In the genomic region with DNA sequence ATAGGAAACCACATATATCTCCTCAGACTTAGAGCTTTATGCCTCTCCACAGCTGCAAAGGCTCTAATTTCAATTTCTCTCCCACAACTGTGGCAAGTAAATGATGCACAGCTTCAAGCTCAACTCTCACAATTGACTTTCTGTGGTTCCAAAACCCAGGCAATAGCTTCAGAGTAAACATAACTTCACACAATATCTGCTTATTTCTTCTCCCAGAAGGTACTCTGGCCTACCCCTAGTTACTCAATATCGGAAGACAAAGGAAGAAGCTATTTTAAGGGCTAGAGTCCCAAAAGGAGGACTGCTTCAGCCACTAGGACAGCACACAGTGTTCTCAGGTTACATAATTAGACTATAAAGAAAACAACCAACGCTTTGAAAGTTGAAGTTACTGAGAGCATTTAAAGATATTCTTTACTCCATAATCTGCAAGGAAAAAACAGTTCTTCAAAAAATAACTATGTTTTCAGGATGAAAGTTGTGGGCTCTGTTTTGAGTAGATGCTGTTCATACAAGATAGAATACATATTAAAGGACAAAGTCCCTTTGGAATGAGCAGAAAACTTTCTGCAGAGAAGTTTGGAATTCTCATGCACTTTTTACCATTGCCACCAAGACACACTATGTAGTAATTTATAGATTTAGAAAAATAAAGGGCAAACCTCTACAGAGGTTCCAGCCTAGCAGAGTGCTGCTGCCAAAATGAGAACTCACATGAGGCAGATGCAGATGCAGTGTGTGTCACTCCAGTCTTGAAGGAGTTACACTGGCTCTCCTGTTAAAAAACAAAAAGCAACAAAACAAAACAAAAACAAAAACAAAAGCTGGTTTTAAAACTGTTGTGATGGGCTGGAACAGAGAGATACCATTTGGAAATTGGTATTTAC, we compare ENCODE assay signal across 8 cellular contexts.
DNase-seq lines count a peak whose midpoint lies in the region; ATAC-seq and TF ChIP-seq lines count a peak whose summit lies in the region.

No MANE protein-coding gene starts in this region.

- peak overlapping the region; percentile 35 to 45 for H3K27ac ChIP-seq in ovary

- DNase-seq in AG09319 (ENCODE audit: extremely low read depth, low read depth) (peak; percentile 22), chondrocyte (ENCODE audit: low spot score) (no peak), ovary (no peak), NCI-H2227 (lab: John Stamatoyannopoulos, UW; ENCODE audit: unreplicated experiment) (no peak), ecto neural progenitor cell (ENCODE audit: low spot score) (no peak)

- H3K9me3 Mint-ChIP-seq in chondrocyte (ENCODE audit: low read depth) = no peaks in the 10 kb centered on the region

- no peak overlapping the region for H3K4me3 ChIP-seq in ovary

- peaks cover 3% of the 10 kb centered on the region for H3K4me1 ChIP-seq in ovary (ENCODE audit: insufficient read depth)

- no peaks in the 10 kb centered on the region for H3K27me3 ChIP-seq in ovary

- ATAC-seq in GM19438 (IDR thresholded peaks at IDR 0.05; ENCODE audit: low read depth, unreplicated experiment) (peak; percentile 83), HG03354 (IDR thresholded peaks at IDR 0.05; ENCODE audit: poor library complexity, severe bottlenecking, unreplicated experiment) (peak; percentile 64), HG03139 (IDR thresholded peaks at IDR 0.05; ENCODE audit: unreplicated experiment) (no peak)

- H3K4me3 Mint-ChIP-seq in chondrocyte (ENCODE audit: unreplicated experiment) = peak overlapping the region; percentile 3

- WGBS in ovary, 3 donors = 3 to 4% (median 3%) methylated on average over 2 of the region's 2 CpGs

- H3K9me3 ChIP-seq in ovary = no peaks in the 10 kb centered on the region

- peaks cover 43% of the 10 kb centered on the region for H3K4me1 Mint-ChIP-seq in chondrocyte (ENCODE audit: low read depth)

- intact Hi-C loops in ovary (cut with DNase I) = no loop called here

- H3K27ac Mint-ChIP-seq in chondrocyte (ENCODE audit: unreplicated experiment) = peak overlapping the region; percentile 84

- H3K27me3 Mint-ChIP-seq in chondrocyte (ENCODE audit: low read depth) = no peaks in the 10 kb centered on the region

- no peak for TF ChIP-seq EP300 in ovary (IDR thresholded peaks at IDR 0.05)

- no peaks in the 10 kb centered on the region for H3K36me3 ChIP-seq in ovary

- peaks cover under 1% of the 10 kb centered on the region for H3K36me3 Mint-ChIP-seq in chondrocyte (ENCODE audit: low read depth)

- TF ChIP-seq CTCF in AG09319 (IDR thresholded peaks at IDR 0.05; ENCODE audit: low read depth, low read length) (no peak), chondrocyte (IDR thresholded peaks at IDR 0.05) (peak; percentile 28), ovary (IDR thresholded peaks at IDR 0.05) (peak in 1 of 3 donors; percentile 13)

- TF ChIP-seq POLR2A in ovary (IDR thresholded peaks at IDR 0.05) = no peak
